27 cellular contexts compared by ENCODE assay signal in the genomic region with DNA sequence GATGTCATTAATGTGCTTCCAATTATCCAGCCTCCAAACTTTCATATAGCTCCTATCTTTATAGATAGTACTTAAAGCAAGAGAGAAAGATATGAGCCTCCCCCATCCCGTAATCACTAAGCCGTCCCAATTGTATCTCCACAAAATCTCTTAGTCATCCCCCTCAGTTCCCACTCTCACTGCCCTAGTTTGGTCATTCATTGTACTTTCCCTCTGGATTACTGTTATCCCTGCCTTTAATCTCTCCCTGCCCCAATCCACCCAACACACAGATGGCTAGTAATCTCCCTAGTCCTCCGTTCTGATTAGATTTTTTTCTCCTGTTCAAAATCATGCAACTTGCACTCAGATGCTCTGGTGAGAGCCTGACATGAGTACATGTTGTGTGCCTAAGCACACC.
"Had no signal": no experiment of that assay in that cellular context is flagged by ENCODE, and none has a peak within 500 bp of the region (broad histone marks: within the 10 kb centered on the region; RNA-seq: fewer than 3 reads in every experiment).

No MANE protein-coding gene starts in this region.

- H3K4me3 Mint-ChIP-seq: activated CD4-positive, alpha-beta memory T cell treated with anti-CD3 and anti-CD28 coated beads for 36 hours; activated naive CD4-positive, alpha-beta T cell treated with anti-CD3 and anti-CD28 coated beads, Interleukin-2, amount 10 ng/mL, durations not matched to agents 7 days and 5 days; activated T-cell treated with anti-CD3 and anti-CD28 coated beads, Interleukin-2, amount 50 U/mL, for 72 hours; dendritic cell treated with granulocyte-macrophage colony-stimulating factor and Interleukin-4, amounts not matched to agents 40 ng/mL and 50 ng/mL, for 4 days; immature natural killer cell; mesothelial cell of epicardium; natural killer cell; T-helper 1 cell treated with Interleukin-12 subunit alpha and Interleukin-12 subunit beta and Interleukin-4 antibody, amounts not matched to agents 30 μg/mL and 1 μg/mL, for 36 hours had no signal

- DNase-seq: activated CD4-positive, alpha-beta memory T cell treated with anti-CD3 and anti-CD28 coated beads for 36 hours; activated CD4-positive, alpha-beta T cell treated with anti-CD3 and anti-CD28 coated beads for 4 hours; activated CD4-positive, CD25-positive, alpha-beta regulatory T cell; activated effector memory CD4-positive, alpha-beta T cell treated with Interleukin-2 at 50 U/mL for 16 hours; activated naive CD4-positive, alpha-beta T cell treated with anti-CD3 and anti-CD28 coated beads, Interleukin-2, amount 10 ng/mL, durations not matched to agents 7 days and 5 days; activated T-cell treated with anti-CD3 and anti-CD28 coated beads, Interleukin-2, amount 50 U/mL, for 72 hours; brain microvascular endothelial cell; caudate nucleus; effector CD8-positive, alpha-beta T cell; glutamatergic neuron; immature natural killer cell; left lung; natural killer cell; ovary; spleen; stimulated activated CD4-positive, alpha-beta T cell treated with anti-CD3 and anti-CD28 coated beads, Interleukin-4, amount 100 ng/mL, for 1 hour; stimulated activated naive CD4-positive, alpha-beta T cell treated with Interleukin-2 at 50 U/mL for 16 hours; substantia nigra; T1000; thyroid gland had no signal

- ATAC-seq: activated T-cell treated with anti-CD3 and anti-CD28 coated beads, Interleukin-2, amount 50 U/mL, for 72 hours; left lung; natural killer cell had no signal

- H3K9me3 ChIP-seq: ascending aorta, left lung, ovary, prostate gland, spleen, thyroid gland had no signal

- H3K27ac Mint-ChIP-seq: activated CD4-positive, alpha-beta memory T cell treated with anti-CD3 and anti-CD28 coated beads for 36 hours; activated naive CD4-positive, alpha-beta T cell treated with anti-CD3 and anti-CD28 coated beads, Interleukin-2, amount 10 ng/mL, durations not matched to agents 7 days and 5 days; activated T-cell treated with anti-CD3 and anti-CD28 coated beads, Interleukin-2, amount 50 U/mL, for 72 hours; dendritic cell treated with granulocyte-macrophage colony-stimulating factor and Interleukin-4, amounts not matched to agents 40 ng/mL and 50 ng/mL, for 4 days; immature natural killer cell; mesothelial cell of epicardium; natural killer cell; T-helper 1 cell treated with Interleukin-12 subunit alpha and Interleukin-12 subunit beta and Interleukin-4 antibody, amounts not matched to agents 30 μg/mL and 1 μg/mL, for 36 hours had no signal

- H3K36me3 ChIP-seq: ascending aorta, brain microvascular endothelial cell, left lung, ovary, prostate gland, spleen, thyroid gland had no signal

- H3K27me3 ChIP-seq: ascending aorta, brain microvascular endothelial cell, ovary, thyroid gland had no signal

- H3K4me1 ChIP-seq: ascending aorta, prostate gland had no signal

- FAIRE-seq: frontal cortex had no signal

- H3K27ac ChIP-seq: ascending aorta, brain microvascular endothelial cell, hepatocyte, left lung, ovary, prostate gland, spleen, thyroid gland had no signal

- H3K36me3 Mint-ChIP-seq: activated CD4-positive, alpha-beta memory T cell treated with anti-CD3 and anti-CD28 coated beads for 36 hours; activated naive CD4-positive, alpha-beta T cell treated with anti-CD3 and anti-CD28 coated beads, Interleukin-2, amount 10 ng/mL, durations not matched to agents 7 days and 5 days; immature natural killer cell; mesothelial cell of epicardium; natural killer cell had no signal

- H3K9me3 Mint-ChIP-seq: activated CD4-positive, alpha-beta memory T cell treated with anti-CD3 and anti-CD28 coated beads for 36 hours; activated naive CD4-positive, alpha-beta T cell treated with anti-CD3 and anti-CD28 coated beads, Interleukin-2, amount 10 ng/mL, durations not matched to agents 7 days and 5 days; activated T-cell treated with anti-CD3 and anti-CD28 coated beads, Interleukin-2, amount 50 U/mL, for 72 hours; dendritic cell treated with granulocyte-macrophage colony-stimulating factor and Interleukin-4, amounts not matched to agents 40 ng/mL and 50 ng/mL, for 4 days; immature natural killer cell; mesothelial cell of epicardium; natural killer cell; T-helper 1 cell treated with Interleukin-12 subunit alpha and Interleukin-12 subunit beta and Interleukin-4 antibody, amounts not matched to agents 30 μg/mL and 1 μg/mL, for 36 hours had no signal

- H3K4me3 ChIP-seq: ascending aorta, hepatocyte, left lung, ovary, prostate gland, spleen, thyroid gland had no signal
